ENCODE assay signal across 9 cellular contexts in the genomic region with DNA sequence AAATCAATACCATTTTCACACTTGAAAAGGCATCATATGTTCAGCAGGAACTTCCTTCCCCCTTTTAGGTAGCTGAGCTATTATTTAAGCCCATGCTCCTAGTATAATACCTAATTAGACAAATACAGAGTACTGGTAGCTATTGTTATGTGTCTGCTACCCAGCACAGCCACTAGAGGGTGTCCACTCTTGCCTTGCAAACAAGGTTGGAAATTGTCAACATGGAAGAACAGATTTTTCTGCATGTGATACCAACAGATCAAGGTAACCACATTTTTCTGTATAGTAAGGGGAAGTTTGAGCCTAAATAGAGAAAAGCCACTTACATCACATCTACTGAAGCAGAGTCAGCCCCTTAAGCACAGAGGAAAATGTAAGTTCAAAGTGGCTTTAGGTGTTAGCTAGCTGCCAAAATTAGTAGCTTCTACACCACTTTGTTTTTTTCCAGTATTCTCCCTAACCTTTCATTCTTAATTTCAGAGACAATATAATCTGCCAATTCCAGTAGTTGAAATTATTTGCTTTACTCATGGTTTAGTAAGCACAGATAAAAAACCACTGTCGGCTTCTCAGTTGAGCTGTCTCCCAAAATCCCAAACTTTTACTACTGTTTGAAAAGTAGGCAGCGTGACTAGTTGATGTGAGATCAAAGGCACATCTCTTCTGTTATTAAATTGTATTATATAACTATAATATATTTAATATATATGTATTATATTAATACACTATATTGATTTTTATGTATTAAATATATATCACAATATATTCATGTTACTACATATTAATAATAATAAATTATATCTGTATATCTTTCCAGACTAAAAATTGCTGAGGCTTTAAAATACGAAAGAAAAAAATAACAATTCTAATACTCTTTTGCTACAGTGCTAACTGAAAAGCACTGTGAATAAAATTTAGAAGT. TPM values are rescaled to one million over a fixed set of nuclear protein-coding genes. Genes with fewer than 3 reads are reported as not detected.
A peak's percentile ranks its signal among the peaks of the same experiment; 100 is the strongest.
DNase-seq lines count a peak whose midpoint lies in the region; ATAC-seq and TF ChIP-seq lines count a peak whose summit lies in the region.
"Had no signal": no experiment of that assay in that cellular context is flagged by ENCODE, and none has a peak within 500 bp of the region (broad histone marks: within the 10 kb centered on the region; RNA-seq: fewer than 3 reads in every experiment).

No MANE protein-coding gene starts in this region.

- ATAC-seq in GM21526 (IDR thresholded peaks at IDR 0.05; ENCODE audit: low FRiP score, unreplicated experiment), result peak; percentile 94

- H3K27me3 ChIP-seq in right atrium auricular region (no peaks in the 10 kb centered on the region), skeletal muscle satellite cell (ENCODE audit: control insufficient read depth, insufficient read depth, low read length) (no peaks in the 10 kb centered on the region)
- H3K27me3 ChIP-seq: BLaER1 had no signal

- peak; percentile 24 to 76 for TF ChIP-seq CTCF in right atrium auricular region (IDR thresholded peaks at IDR 0.05)

- H3K4me1 ChIP-seq in right atrium auricular region, result peaks cover 0 to 35% of the 10 kb centered on the region in 2 donors
- peaks cover 15% of the 10 kb centered on the region for H3K4me1 ChIP-seq in skeletal muscle satellite cell (ENCODE audit: control insufficient read depth, insufficient read depth, low read length)
- H3K4me1 ChIP-seq: BLaER1 had no signal

- H3K9me3 ChIP-seq in right atrium auricular region (no peaks in the 10 kb centered on the region), skeletal muscle satellite cell (replicated peaks; ENCODE audit: low read length) (no peaks in the 10 kb centered on the region)
- H3K9me3 ChIP-seq: BLaER1 had no signal

- DNase-seq in DMS79 treated with DMSO at 0.1 percent for 48 hours (lab: John Stamatoyannopoulos, UW) (peak; percentile 0), DMS79 (lab: John Stamatoyannopoulos, UW) (no peak), HPDE6-E6E7 (ENCODE audit: extremely low spot score) (peak; percentile 42), RPMI8226 (peak; percentile 71), amniotic epithelial cell (ENCODE audit: low read depth) (peak; percentile 78), right atrium auricular region (ENCODE audit: low spot score) (no peak)

- H3K4me2 ChIP-seq in skeletal muscle satellite cell (ENCODE audit: low read length), result peak overlapping the region; percentile 29
- H3K4me2 ChIP-seq: BLaER1 had no signal

- H3K4me3 ChIP-seq in right atrium auricular region (no peak overlapping the region), skeletal muscle satellite cell (ENCODE audit: low read length) (no peak overlapping the region)
- H3K4me3 ChIP-seq: BLaER1 had no signal

- H3K36me3 ChIP-seq in right atrium auricular region (peaks cover 21% of the 10 kb centered on the region), skeletal muscle satellite cell (ENCODE audit: insufficient read depth, low read length) (no peaks in the 10 kb centered on the region)
- H3K36me3 ChIP-seq: BLaER1 had no signal

- H3K9ac ChIP-seq in skeletal muscle satellite cell (ENCODE audit: low read depth, low read length), result peak overlapping the region; percentile 56
- H3K9ac ChIP-seq: BLaER1 had no signal

- peak overlapping the region in 1 of 2 donors; percentile 63 for H3K27ac ChIP-seq in right atrium auricular region
- H3K27ac ChIP-seq: BLaER1 had no signal

RNA-seq across cellular contexts. Expression of a gene that starts 38.2 kb away (rescaled TPM):
- 10 to 100 TPM; 64.8 to 72.7 TPM for total RNA-seq in right atrium auricular region
- total RNA-seq in skeletal muscle satellite cell (2012; rRNA removed), result 1.3 and 1.8 TPM in 2 replicates

Comparison
In these comparisons a context has a peak if more than half of its experiments do, and no peak if none do; other contexts are left out.
1. DNase-seq: peak in DMS79 treated with DMSO at 0.1 percent for 48 hours (single experiment), HPDE6-E6E7 (single experiment), RPMI8226 (single experiment) and amniotic epithelial cell (single experiment); none in DMS79 (single experiment) and right atrium auricular region (single experiment).